Comparison of ENCODE assay signal across 27 cellular contexts in the genomic region with DNA sequence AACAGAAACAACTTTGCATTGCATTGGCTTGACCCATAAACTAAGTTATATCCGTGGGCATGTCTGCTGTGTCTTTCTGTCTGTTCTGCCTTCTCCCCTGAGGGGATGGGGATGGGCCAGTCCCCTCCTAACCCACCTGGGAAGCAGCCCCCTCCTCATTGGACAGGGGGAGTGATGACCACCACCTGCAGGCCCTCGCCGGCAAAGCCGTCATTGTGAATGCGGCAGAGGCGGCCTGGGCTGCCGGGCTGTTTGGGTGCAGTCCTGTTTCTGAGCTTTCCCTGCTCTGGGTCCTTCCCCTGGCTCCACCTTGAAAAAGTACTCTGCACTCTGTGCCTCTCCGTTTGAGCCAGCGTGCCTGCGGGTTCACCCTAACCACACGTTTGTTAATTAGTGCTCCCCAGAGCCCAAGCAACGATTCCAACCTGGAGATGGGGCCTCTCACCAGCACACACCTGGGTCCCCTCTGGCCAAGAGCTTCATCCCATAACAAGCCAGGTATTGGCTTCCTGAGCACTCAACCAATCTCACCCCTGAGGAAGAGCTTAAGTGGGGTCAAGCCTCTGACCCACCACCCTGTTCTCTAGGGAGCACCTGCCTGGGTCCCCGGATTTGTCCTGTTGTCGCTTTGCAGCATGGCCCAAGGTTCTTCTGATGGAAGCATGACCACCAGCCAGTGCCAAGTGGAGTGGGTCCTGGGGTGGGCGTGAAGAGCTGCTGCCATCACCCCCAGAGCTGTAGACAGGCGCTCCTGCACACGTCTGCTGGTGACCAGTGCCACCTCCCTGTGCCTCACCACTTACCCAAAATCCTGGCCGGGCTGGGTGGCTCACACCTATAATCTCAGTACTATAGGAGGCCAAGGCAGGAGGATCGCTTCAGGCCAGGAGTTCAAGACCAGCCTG. TPM values are rescaled to one million over a fixed set of nuclear protein-coding genes. Genes with fewer than 3 reads are reported as not detected.
A peak's percentile ranks its signal among the peaks of the same experiment; 100 is the strongest.
DNase-seq lines count a peak whose midpoint lies in the region; ATAC-seq and TF ChIP-seq lines count a peak whose summit lies in the region.
"Had no signal": no experiment of that assay in that cellular context is flagged by ENCODE, and none has a peak within 500 bp of the region (broad histone marks: within the 10 kb centered on the region; RNA-seq: fewer than 3 reads in every experiment).

No MANE protein-coding gene starts in this region.

- no peak overlapping the region for H3K4me3 Mint-ChIP-seq in activated T-cell treated with anti-CD3 and anti-CD28 coated beads, Interleukin-2, amount 50 U/mL, for 24 hours
- H3K4me3 Mint-ChIP-seq in activated T-cell treated with anti-CD3 and anti-CD28 coated beads, Interleukin-2, amount 50 U/mL, for 4 hours: no peak overlapping the region
- H3K4me3 Mint-ChIP-seq in effector memory CD8-positive, alpha-beta T cell: no peak overlapping the region
- no peak overlapping the region for H3K4me3 Mint-ChIP-seq in type B pancreatic cell
- H3K4me3 Mint-ChIP-seq: activated B cell treated with CpG ODN at 0.5 μM for 24 hours; activated CD8-positive, alpha-beta T cell treated with anti-CD3 and anti-CD28 coated beads for 36 hours; nephron; stimulated activated memory B cell treated with anti-CD40 and anti-IgM and Interleukin-4, amounts not matched to agents 10 μg/mL and 1 μg/mL and 100 μg/mL, for 72 hours had no signal

- no peak for TF ChIP-seq POLR2A in spleen (IDR thresholded peaks at IDR 0.05)

- no peak for ATAC-seq in activated T-cell treated with anti-CD3 and anti-CD28 coated beads, Interleukin-2, amount 50 U/mL, for 4 hours
- no peak for ATAC-seq in effector memory CD8-positive, alpha-beta T cell (replicated peaks)
- ATAC-seq: A549; activated CD8-positive, alpha-beta T cell treated with anti-CD3 and anti-CD28 coated beads for 36 hours; psoas muscle; stimulated activated memory B cell treated with anti-CD40 and anti-IgM and Interleukin-4, amounts not matched to agents 10 μg/mL and 1 μg/mL and 100 μg/mL, for 72 hours had no signal

- H3K36me3 ChIP-seq in spleen: peaks cover 0 to 64% (median 43%) of the 10 kb centered on the region in 6 donors

- TF ChIP-seq CTCF in GM13977 (IDR thresholded peaks at IDR 0.05; ENCODE audit: extremely low read depth, insufficient read depth, missing control alignments) (no peak), spleen (IDR thresholded peaks at IDR 0.05 in 8 of 11, conservative IDR thresholded peaks at IDR 0.05 in 3 of 11) (no peak), type B pancreatic cell (conservative IDR thresholded peaks at IDR 0.05) (no peak)

- no peak for DNase-seq in activated T-cell treated with anti-CD3 and anti-CD28 coated beads, Interleukin-2, amount 50 U/mL, for 24 hours
- no peak for DNase-seq in activated T-cell treated with anti-CD3 and anti-CD28 coated beads, Interleukin-2, amount 50 U/mL, for 4 hours
- peak; percentile 17 for DNase-seq in GM13977 (ENCODE audit: low spot score)
- no peak for DNase-seq in effector memory CD8-positive, alpha-beta T cell
- DNase-seq in spleen: peak; percentile 47
- no peak for DNase-seq in KBM-7
- DNase-seq in type B pancreatic cell (ENCODE audit: extremely low spot score, unreplicated experiment): no peak
- DNase-seq in hypothalamus (lab: John Stamatoyannopoulos, UW): no peak
- DNase-seq: activated B cell treated with CpG ODN at 0.5 μM for 24 hours; activated CD8-positive, alpha-beta T cell treated with anti-CD3 and anti-CD28 coated beads for 36 hours; activated T-cell treated with anti-CD3 and anti-CD28 coated beads for 4 hours; BE2C; caudate nucleus; GM23248; left ventricle myocardium inferior; midbrain; MM.1S; NCI-H2171; NCI-H526; psoas muscle; stimulated activated CD4-positive, alpha-beta T cell treated with anti-CD3 and anti-CD28 coated beads, Interleukin-2, amount 100 ng/mL, for 24 hours; T1000 had no signal

- no peaks in the 10 kb centered on the region for H3K9me3 ChIP-seq in spleen
- H3K9me3 ChIP-seq: A549, BE2C, left ventricle myocardium inferior, psoas muscle, tibial artery had no signal

- H3K9me3 Mint-ChIP-seq in activated T-cell treated with anti-CD3 and anti-CD28 coated beads, Interleukin-2, amount 50 U/mL, for 24 hours: no peaks in the 10 kb centered on the region
- H3K9me3 Mint-ChIP-seq in activated T-cell treated with anti-CD3 and anti-CD28 coated beads, Interleukin-2, amount 50 U/mL, for 4 hours: no peaks in the 10 kb centered on the region
- H3K9me3 Mint-ChIP-seq in effector memory CD8-positive, alpha-beta T cell: no peaks in the 10 kb centered on the region
- H3K9me3 Mint-ChIP-seq in type B pancreatic cell: no peaks in the 10 kb centered on the region
- H3K9me3 Mint-ChIP-seq: activated B cell treated with CpG ODN at 0.5 μM for 24 hours; activated CD8-positive, alpha-beta T cell treated with anti-CD3 and anti-CD28 coated beads for 36 hours; stimulated activated memory B cell treated with anti-CD40 and anti-IgM and Interleukin-4, amounts not matched to agents 10 μg/mL and 1 μg/mL and 100 μg/mL, for 72 hours had no signal

- no peak overlapping the region for H3K4me3 ChIP-seq in spleen
- H3K4me3 ChIP-seq: A549, GM23248, left ventricle myocardium inferior, psoas muscle, SK-N-MC, tibial artery had no signal

- in situ Hi-C loops in GM13977 (cut with MboI; ENCODE audit: low pct_unique_long_range_greater_than_20kb, low sequenced_read_pairs, unreplicated experiment) (no loop called here), KBM-7 (cut with MboI; ENCODE audit: low pct_unique_long_range_greater_than_20kb, low sequenced_read_pairs) (no loop called here)

- no peaks in the 10 kb centered on the region for H3K27me3 Mint-ChIP-seq in activated T-cell treated with anti-CD3 and anti-CD28 coated beads, Interleukin-2, amount 50 U/mL, for 24 hours
- H3K27me3 Mint-ChIP-seq in activated T-cell treated with anti-CD3 and anti-CD28 coated beads, Interleukin-2, amount 50 U/mL, for 4 hours (ENCODE audit: low read depth): no peaks in the 10 kb centered on the region
- no peaks in the 10 kb centered on the region for H3K27me3 Mint-ChIP-seq in effector memory CD8-positive, alpha-beta T cell
- peaks cover 3% of the 10 kb centered on the region for H3K27me3 Mint-ChIP-seq in type B pancreatic cell
- H3K27me3 Mint-ChIP-seq: activated B cell treated with CpG ODN at 0.5 μM for 24 hours; activated CD8-positive, alpha-beta T cell treated with anti-CD3 and anti-CD28 coated beads for 36 hours; stimulated activated memory B cell treated with anti-CD40 and anti-IgM and Interleukin-4, amounts not matched to agents 10 μg/mL and 1 μg/mL and 100 μg/mL, for 72 hours had no signal

- H3K4me1 Mint-ChIP-seq in activated T-cell treated with anti-CD3 and anti-CD28 coated beads, Interleukin-2, amount 50 U/mL, for 24 hours (ENCODE audit: low read depth): peaks cover 9% of the 10 kb centered on the region
- H3K4me1 Mint-ChIP-seq in activated T-cell treated with anti-CD3 and anti-CD28 coated beads, Interleukin-2, amount 50 U/mL, for 4 hours (ENCODE audit: low read depth): peaks cover 12% of the 10 kb centered on the region
- peaks cover 9 to 20% of the 10 kb centered on the region in 2 donors for H3K4me1 Mint-ChIP-seq in effector memory CD8-positive, alpha-beta T cell (ENCODE audit: low read depth in 2 of 2)
- H3K4me1 Mint-ChIP-seq in type B pancreatic cell (ENCODE audit: unreplicated experiment): peaks cover 7% of the 10 kb centered on the region
- H3K4me1 Mint-ChIP-seq: activated B cell treated with CpG ODN at 0.5 μM for 24 hours, nephron had no signal

- H3K27me3 ChIP-seq in spleen (replicated peaks in 1 of 7): no peaks in the 10 kb centered on the region
- H3K27me3 ChIP-seq: BE2C, tibial artery had no signal

- peak overlapping the region; percentile 26 for H3K27ac Mint-ChIP-seq in activated T-cell treated with anti-CD3 and anti-CD28 coated beads, Interleukin-2, amount 50 U/mL, for 24 hours
- peak overlapping the region; percentile 89 to 90 for H3K27ac Mint-ChIP-seq in effector memory CD8-positive, alpha-beta T cell
- H3K27ac Mint-ChIP-seq in type B pancreatic cell: no peak overlapping the region
- H3K27ac Mint-ChIP-seq: activated B cell treated with CpG ODN at 0.5 μM for 24 hours; activated CD8-positive, alpha-beta T cell treated with anti-CD3 and anti-CD28 coated beads for 36 hours; nephron; stimulated activated memory B cell treated with anti-CD40 and anti-IgM and Interleukin-4, amounts not matched to agents 10 μg/mL and 1 μg/mL and 100 μg/mL, for 72 hours had no signal

- WGBS in spleen, 5 donors: 81 to 92% (median 91%) methylated on average over 16 to 19 of the region's 19 CpGs

- no peak overlapping the region for H3K27ac ChIP-seq in spleen
- H3K27ac ChIP-seq: A549, GM23248, psoas muscle, SK-N-MC, tibial artery had no signal

- intact Hi-C loops in spleen (cut with DNase I; ENCODE audit: low total_unique reads): no loop called here

- no peaks in the 10 kb centered on the region for H3K4me1 ChIP-seq in spleen
- H3K4me1 ChIP-seq: A549, BE2C, tibial artery had no signal

- H3K36me3 Mint-ChIP-seq in activated T-cell treated with anti-CD3 and anti-CD28 coated beads, Interleukin-2, amount 50 U/mL, for 24 hours (ENCODE audit: low read depth): peaks cover 49% of the 10 kb centered on the region
- H3K36me3 Mint-ChIP-seq in activated T-cell treated with anti-CD3 and anti-CD28 coated beads, Interleukin-2, amount 50 U/mL, for 4 hours (ENCODE audit: insufficient read depth): peaks cover 24% of the 10 kb centered on the region
- peaks cover 26% of the 10 kb centered on the region for H3K36me3 Mint-ChIP-seq in effector memory CD8-positive, alpha-beta T cell (ENCODE audit: insufficient read depth)
- H3K36me3 Mint-ChIP-seq in type B pancreatic cell: no peaks in the 10 kb centered on the region

RNA-seq across cellular contexts. Expression of gene ZMIZ2, which starts 39.4 kb away (rescaled TPM):
- 100 to 1,000 TPM; 109 to 137 (median 118) TPM for total RNA-seq in activated T-cell treated with anti-CD3 and anti-CD28 coated beads, Interleukin-2, amount 50 U/mL, for 4 hours
- total RNA-seq in spleen (100 to 1,000 TPM in 4 of 7 donors, 10 to 100 TPM in 3; 35.6 to 160 (median 125) TPM), type B pancreatic cell (ENCODE audit: low replicate concordance) (112 and 122 TPM in 2 replicates)
- polyA plus RNA-seq in spleen: 10 to 100 TPM; 27.7 to 95.7 (median 64.5) TPM

Comparison
In these comparisons a context has a peak if more than half of its experiments do, and no peak if none do; other contexts are left out.
1. DNase-seq: peak in GM13977 (single experiment) and spleen (single experiment); none in activated T-cell treated with anti-CD3 and anti-CD28 coated beads, Interleukin-2, amount 50 U/mL, for 24 hours (single experiment), activated T-cell treated with anti-CD3 and anti-CD28 coated beads, Interleukin-2, amount 50 U/mL, for 4 hours (single experiment), effector memory CD8-positive, alpha-beta T cell (0 of 3), KBM-7 (single experiment), type B pancreatic cell (single experiment) and hypothalamus (0 of 51).